ENCODE assay signal across 25 cellular contexts in the genomic region with DNA sequence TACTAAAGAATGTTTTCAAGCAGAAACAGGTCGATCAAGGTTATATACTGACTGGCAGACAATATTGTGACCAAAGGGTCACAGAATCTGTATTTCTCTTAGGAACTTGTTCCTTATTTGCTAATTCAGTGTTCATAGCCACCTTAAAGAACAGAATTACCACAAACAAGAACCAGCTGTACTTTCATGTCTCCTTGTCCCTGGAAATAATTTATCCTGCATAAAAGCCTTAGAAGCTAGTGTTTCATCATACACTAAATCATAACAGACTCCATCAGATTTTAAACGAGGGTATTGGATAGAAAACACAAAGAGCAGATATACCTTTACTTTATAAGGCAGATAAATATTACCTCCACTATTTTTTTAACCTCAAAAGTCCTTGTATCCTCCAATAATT. TPM values are rescaled to one million over a fixed set of nuclear protein-coding genes. Genes with fewer than 3 reads are reported as not detected.
DNase-seq lines count a peak whose midpoint lies in the region; ATAC-seq and TF ChIP-seq lines count a peak whose summit lies in the region.
"Had no signal": no experiment of that assay in that cellular context is flagged by ENCODE, and none has a peak within 500 bp of the region (broad histone marks: within the 10 kb centered on the region; RNA-seq: fewer than 3 reads in every experiment).

No MANE protein-coding gene starts in this region.

- H3K27ac Mint-ChIP-seq in CD4-positive, alpha-beta T cell = peak overlapping the region; percentile 49
- H3K27ac Mint-ChIP-seq in activated naive CD8-positive, alpha-beta T cell treated with anti-CD3 and anti-CD28 coated beads, Interleukin-2, amount 50 U/mL, for 24 hours = peak overlapping the region; percentile 11
- H3K27ac Mint-ChIP-seq in T-helper 2 cell treated with Interferon-gamma antibody and Interleukin-4, amounts not matched to agents 5 μg/mL and 100 μg/mL, for 36 hours = no peak overlapping the region
- H3K27ac Mint-ChIP-seq: activated T-helper 1 cell treated with anti-CD3 and anti-CD28 coated beads, Interleukin-12 subunit alpha, Interleukin-12 subunit beta, Interleukin-2, Interleukin-4 antibody, amounts not matched to agents 30 ng/mL and 10 ng/mL and 1 ng/mL, durations not matched to agents 14 hours and 24 hours and 36 hours had no signal

- H3K4me1 ChIP-seq in mesodermal cell (ENCODE audit: control insufficient read depth, insufficient read depth, low read length, poor library complexity, severe bottlenecking) (no peaks in the 10 kb centered on the region), adrenal gland (replicated peaks in 1 of 2) (peaks cover 3 to 40% of the 10 kb centered on the region in 2 donors)
- H3K4me1 ChIP-seq: SJSA1 had no signal

- H3K27ac ChIP-seq in CD4-positive, alpha-beta T cell (ENCODE audit: low read depth, low read length) = no peak overlapping the region
- H3K27ac ChIP-seq in mesodermal cell (ENCODE audit: low read depth, low read length, severe bottlenecking) (peak overlapping the region; percentile 43), adrenal gland (no peak overlapping the region)
- H3K27ac ChIP-seq: ascending aorta, esophagus squamous epithelium, SJSA1, VCaP had no signal

- H3K36me3 ChIP-seq in mesodermal cell (ENCODE audit: control insufficient read depth, insufficient read depth, low read length) (peaks cover 36% of the 10 kb centered on the region), adrenal gland (replicated peaks in 1 of 2) (peaks cover 0 to 35% of the 10 kb centered on the region in 2 donors)

- no peak for ATAC-seq in CD4-positive, alpha-beta T cell (ENCODE audit: poor library complexity)
- no peak for ATAC-seq in activated naive CD8-positive, alpha-beta T cell treated with anti-CD3 and anti-CD28 coated beads, Interleukin-2, amount 50 U/mL, for 24 hours
- ATAC-seq: left ventricle myocardium superior, mucosa of descending colon had no signal

- no peak overlapping the region for H3K4me3 Mint-ChIP-seq in CD4-positive, alpha-beta T cell
- H3K4me3 Mint-ChIP-seq in activated naive CD8-positive, alpha-beta T cell treated with anti-CD3 and anti-CD28 coated beads, Interleukin-2, amount 50 U/mL, for 24 hours = no peak overlapping the region
- H3K4me3 Mint-ChIP-seq in T-helper 2 cell treated with Interferon-gamma antibody and Interleukin-4, amounts not matched to agents 5 μg/mL and 100 μg/mL, for 36 hours = no peak overlapping the region
- H3K4me3 Mint-ChIP-seq: activated T-helper 1 cell treated with anti-CD3 and anti-CD28 coated beads, Interleukin-12 subunit alpha, Interleukin-12 subunit beta, Interleukin-2, Interleukin-4 antibody, amounts not matched to agents 30 ng/mL and 10 ng/mL and 1 ng/mL, durations not matched to agents 14 hours and 24 hours and 36 hours; central memory CD8-positive, alpha-beta T cell had no signal

- DNase-seq in AG10803 (ENCODE audit: low read depth) = peak; percentile 28
- no peak for DNase-seq in CD4-positive, alpha-beta T cell
- no peak for DNase-seq in activated naive CD8-positive, alpha-beta T cell treated with anti-CD3 and anti-CD28 coated beads, Interleukin-2, amount 50 U/mL, for 24 hours
- no peak for DNase-seq in adrenal gland
- no peak for DNase-seq in hippocampal formation (lab: John Stamatoyannopoulos, UW)
- no peak for DNase-seq in T-helper 2 cell treated with Interferon-gamma antibody and Interleukin-4, amounts not matched to agents 5 μg/mL and 100 μg/mL, for 36 hours (ENCODE audit: low spot score)
- no peak for DNase-seq in effector CD8-positive, alpha-beta T cell (lab: John Stamatoyannopoulos, UW)
- DNase-seq: activated CD4-positive, alpha-beta T cell treated with anti-CD3 and anti-CD28 coated beads, Interleukin-2, amount 50 U/mL, for 48 hours; AML-193; esophagus squamous epithelium; left ventricle myocardium superior; mucosa of descending colon; NCI-H1417; NCI-H2107; NCI-H510A; NK-92 treated with Interleukin-12 subunit alpha and Interleukin-12 subunit beta, amount 100 ng/mL, for 24 hours; retina; stimulated activated CD4-positive, alpha-beta T cell treated with anti-CD3 and anti-CD28 coated beads, Interleukin-4, amount 100 ng/mL, for 4 hours; T-helper 2 cell had no signal

- H3K27me3 Mint-ChIP-seq in CD4-positive, alpha-beta T cell = no peaks in the 10 kb centered on the region
- H3K27me3 Mint-ChIP-seq in activated naive CD8-positive, alpha-beta T cell treated with anti-CD3 and anti-CD28 coated beads, Interleukin-2, amount 50 U/mL, for 24 hours = no peaks in the 10 kb centered on the region
- no peaks in the 10 kb centered on the region for H3K27me3 Mint-ChIP-seq in T-helper 2 cell treated with Interferon-gamma antibody and Interleukin-4, amounts not matched to agents 5 μg/mL and 100 μg/mL, for 36 hours (ENCODE audit: low read depth)
- H3K27me3 Mint-ChIP-seq: central memory CD8-positive, alpha-beta T cell had no signal

- peaks cover 34% of the 10 kb centered on the region for H3K4me1 Mint-ChIP-seq in CD4-positive, alpha-beta T cell (ENCODE audit: low read depth)
- peaks cover 14% of the 10 kb centered on the region for H3K4me1 Mint-ChIP-seq in activated naive CD8-positive, alpha-beta T cell treated with anti-CD3 and anti-CD28 coated beads, Interleukin-2, amount 50 U/mL, for 24 hours
- peaks cover 9% of the 10 kb centered on the region for H3K4me1 Mint-ChIP-seq in T-helper 2 cell treated with Interferon-gamma antibody and Interleukin-4, amounts not matched to agents 5 μg/mL and 100 μg/mL, for 36 hours (ENCODE audit: low read depth)

- TF ChIP-seq CTCF in AG10803 (conservative IDR thresholded peaks at IDR 0.05; ENCODE audit: low read length) (no peak), adrenal gland (IDR thresholded peaks at IDR 0.05) (no peak)
- no peak for TF ChIP-seq CTCF in CD4-positive, alpha-beta T cell (IDR thresholded peaks at IDR 0.05)

- POLR2A ChIA-PET in CD4-positive, alpha-beta T cell (lab: Charles Lee) = interaction anchor here (0.6 to 0.9 kb wide), 2 partner anchors 70 to 1380 kb away, joined by 3 read pairs; partner anchors contain the start of gene FXR1

- no peaks in the 10 kb centered on the region for H3K9me3 Mint-ChIP-seq in CD4-positive, alpha-beta T cell
- H3K9me3 Mint-ChIP-seq in activated naive CD8-positive, alpha-beta T cell treated with anti-CD3 and anti-CD28 coated beads, Interleukin-2, amount 50 U/mL, for 24 hours = no peaks in the 10 kb centered on the region
- H3K9me3 Mint-ChIP-seq in T-helper 2 cell treated with Interferon-gamma antibody and Interleukin-4, amounts not matched to agents 5 μg/mL and 100 μg/mL, for 36 hours = no peaks in the 10 kb centered on the region
- H3K9me3 Mint-ChIP-seq: activated T-helper 1 cell treated with anti-CD3 and anti-CD28 coated beads, Interleukin-12 subunit alpha, Interleukin-12 subunit beta, Interleukin-2, Interleukin-4 antibody, amounts not matched to agents 30 ng/mL and 10 ng/mL and 1 ng/mL, durations not matched to agents 14 hours and 24 hours and 36 hours; central memory CD8-positive, alpha-beta T cell had no signal

- intact Hi-C loops in CD4-positive, alpha-beta T cell (cut with DNase I, micrococcal nuclease) = no loop called here
- intact Hi-C loops in adrenal gland (cut with DNase I) = no loop called here

- H3K4me3 ChIP-seq in AG10803 (ENCODE audit: low read length) (no peak overlapping the region), mesodermal cell (ENCODE audit: extremely low read depth, insufficient read depth, low read length, poor library complexity, severe bottlenecking) (no peak overlapping the region), adrenal gland (no peak overlapping the region)
- H3K4me3 ChIP-seq: ascending aorta, esophagus squamous epithelium, mucosa of descending colon, SJSA1 had no signal

- no peaks in the 10 kb centered on the region for H3K9me3 ChIP-seq in CD4-positive, alpha-beta T cell (ENCODE audit: control insufficient read depth, low read length)
- H3K9me3 ChIP-seq in mesodermal cell (ENCODE audit: control insufficient read depth, low read length) (no peaks in the 10 kb centered on the region), adrenal gland (replicated peaks in 1 of 3) (no peaks in the 10 kb centered on the region)
- H3K9me3 ChIP-seq: ascending aorta, esophagus squamous epithelium, mucosa of descending colon, SJSA1 had no signal

- 82 to 86% methylated on average over 1 of the region's 2 CpGs for WGBS in mesodermal cell (ENCODE audit: insufficient coverage in 2 of 2), 2 experiments
- 48 to 53% (median 50%) methylated on average over 2 of the region's 2 CpGs for WGBS in adrenal gland, 4 donors

- H3K36me3 Mint-ChIP-seq in CD4-positive, alpha-beta T cell (ENCODE audit: low read depth) = peaks cover 89% of the 10 kb centered on the region
- peaks cover 42% of the 10 kb centered on the region for H3K36me3 Mint-ChIP-seq in activated naive CD8-positive, alpha-beta T cell treated with anti-CD3 and anti-CD28 coated beads, Interleukin-2, amount 50 U/mL, for 24 hours (ENCODE audit: low read depth)
- H3K36me3 Mint-ChIP-seq in T-helper 2 cell treated with Interferon-gamma antibody and Interleukin-4, amounts not matched to agents 5 μg/mL and 100 μg/mL, for 36 hours (ENCODE audit: low read depth) = peaks cover 17% of the 10 kb centered on the region

- TF ChIP-seq POLR2A in adrenal gland (IDR thresholded peaks at IDR 0.05) = no peak

- CTCF ChIA-PET in CD4-positive, alpha-beta T cell (lab: Charles Lee) = no interaction called here

- H3K27me3 ChIP-seq in CD4-positive, alpha-beta T cell (ENCODE audit: control insufficient read depth, insufficient read depth, low read length) = no peaks in the 10 kb centered on the region
- no peaks in the 10 kb centered on the region for H3K27me3 ChIP-seq in adrenal gland
- H3K27me3 ChIP-seq: ascending aorta, esophagus squamous epithelium, SJSA1 had no signal

RNA-seq across cellular contexts. Expression of gene DNAJC19, which starts 6.4 kb away (rescaled TPM):
- total RNA-seq in CD4-positive, alpha-beta T cell = 10 to 100 TPM; 28.7 to 40.2 TPM
- 56.4 TPM for polyA plus RNA-seq in mesodermal cell (2013, experiment 1 of 2)
- polyA plus RNA-seq in mesodermal cell (2013, experiment 2 of 2) = 77.3 TPM
- 100 to 1,000 TPM in 1 of 8 donors, 10 to 100 TPM in 7; 29.4 to 119 (median 65.7) TPM for total RNA-seq in adrenal gland
- 100 to 1,000 TPM in 1 of 3 donors, 10 to 100 TPM in 2; 57.6 to 101 (median 79.4) TPM for polyA plus RNA-seq in adrenal gland
